17 cellular contexts compared by ENCODE assay signal in genomic region chr10:109962247-109962646, GRCh38.
DNase-seq lines count a peak whose midpoint lies in the region; ATAC-seq and TF ChIP-seq lines count a peak whose summit lies in the region.
"Had no signal": no experiment of that assay in that cellular context is flagged by ENCODE, and none has a peak within 500 bp of the region (broad histone marks: within the 10 kb centered on the region; RNA-seq: fewer than 3 reads in every experiment).

No MANE protein-coding gene starts in this region.

- H3K27me3 ChIP-seq in HUES48 (ENCODE audit: control insufficient read depth, insufficient read depth, low read length): no peaks in the 10 kb centered on the region
- no peaks in the 10 kb centered on the region for H3K27me3 ChIP-seq in HAP-1 (ENCODE audit: low read depth)
- H3K27me3 ChIP-seq: pancreas, spleen had no signal

- DNase-seq in CD1c-positive myeloid dendritic cell (ENCODE audit: extremely low spot score) (peak; percentile 10), coronary artery (ENCODE audit: low spot score) (no peak), nephron progenitor cell (no peak), HAP-1 (ENCODE audit: low spot score in 2 of 2) (no peak), AG08395 (ENCODE audit: low spot score) (no peak), middle frontal gyrus (ENCODE audit: extremely low spot score, low spot score) (no peak)
- DNase-seq: activated CD4-positive, alpha-beta T cell treated with anti-CD3 and anti-CD28 coated beads for 4 hours; activated T-cell treated with anti-CD3 and anti-CD28 coated beads, Interleukin-2, amount 50 U/mL, for 4 hours; AML-193; DMS79; KG1; NCI-H774; pancreas; spleen had no signal

- H3K36me3 Mint-ChIP-seq in nephron progenitor cell (ENCODE audit: low read depth): no peaks in the 10 kb centered on the region

- H3K9me3 ChIP-seq in HUES48 (ENCODE audit: control insufficient read depth, insufficient read depth, low read length): no peaks in the 10 kb centered on the region
- H3K9me3 ChIP-seq in HAP-1: no peaks in the 10 kb centered on the region
- H3K9me3 ChIP-seq: pancreas, spleen had no signal

- ATAC-seq in HG02588 (IDR thresholded peaks at IDR 0.05; ENCODE audit: unreplicated experiment): no peak
- ATAC-seq: activated T-cell treated with anti-CD3 and anti-CD28 coated beads, Interleukin-2, amount 50 U/mL, for 4 hours; Right ventricle myocardium inferior had no signal

- H3K4me1 ChIP-seq in HUES48 (ENCODE audit: control insufficient read depth, insufficient read depth, low read length): peaks cover 38% of the 10 kb centered on the region
- H3K4me1 ChIP-seq in HAP-1: no peaks in the 10 kb centered on the region

- H3K27ac Mint-ChIP-seq in nephron progenitor cell: peak overlapping the region; percentile 92

- peaks cover 75% of the 10 kb centered on the region for H3K4me1 Mint-ChIP-seq in nephron progenitor cell

- H3K27me3 Mint-ChIP-seq in nephron progenitor cell (ENCODE audit: low read depth, poor library complexity): peaks cover 7% of the 10 kb centered on the region

- TF ChIP-seq CTCF in coronary artery (IDR thresholded peaks at IDR 0.05): no peak
- TF ChIP-seq CTCF in nephron progenitor cell (IDR thresholded peaks at IDR 0.05): no peak

- H3K27ac ChIP-seq in HUES48 (ENCODE audit: low read depth, low read length) (peak overlapping the region; percentile 58), coronary artery (peak overlapping the region; percentile 30 to 36)
- H3K27ac ChIP-seq: spleen had no signal

- H3K9ac ChIP-seq in HUES48 (ENCODE audit: low read depth, low read length): no peak overlapping the region

- in situ Hi-C loops in HAP-1 (cut with MboI; ENCODE audit: low sequenced_read_pairs): no loop called here

- H3K4me3 Mint-ChIP-seq in nephron progenitor cell: peak overlapping the region; percentile 42
- H3K4me3 Mint-ChIP-seq: activated T-cell treated with anti-CD3 and anti-CD28 coated beads, Interleukin-2, amount 50 U/mL, for 4 hours had no signal

- no peaks in the 10 kb centered on the region for H3K36me3 ChIP-seq in HUES48 (ENCODE audit: control insufficient read depth, insufficient read depth, low read length)
- no peaks in the 10 kb centered on the region for H3K36me3 ChIP-seq in HAP-1 (replicated peaks)
- H3K36me3 ChIP-seq: pancreas, spleen had no signal

- H3K4me3 ChIP-seq in HUES48 (ENCODE audit: low read depth, low read length): no peak overlapping the region
- no peak overlapping the region for H3K4me3 ChIP-seq in coronary artery
- no peak overlapping the region for H3K4me3 ChIP-seq in HAP-1
- H3K4me3 ChIP-seq: pancreas, spleen had no signal

- H3K9me3 Mint-ChIP-seq in nephron progenitor cell: no peaks in the 10 kb centered on the region
- H3K9me3 Mint-ChIP-seq: activated T-cell treated with anti-CD3 and anti-CD28 coated beads, Interleukin-2, amount 50 U/mL, for 4 hours had no signal
